ENCODE assay signal across 18 cellular contexts in the genomic region with DNA sequence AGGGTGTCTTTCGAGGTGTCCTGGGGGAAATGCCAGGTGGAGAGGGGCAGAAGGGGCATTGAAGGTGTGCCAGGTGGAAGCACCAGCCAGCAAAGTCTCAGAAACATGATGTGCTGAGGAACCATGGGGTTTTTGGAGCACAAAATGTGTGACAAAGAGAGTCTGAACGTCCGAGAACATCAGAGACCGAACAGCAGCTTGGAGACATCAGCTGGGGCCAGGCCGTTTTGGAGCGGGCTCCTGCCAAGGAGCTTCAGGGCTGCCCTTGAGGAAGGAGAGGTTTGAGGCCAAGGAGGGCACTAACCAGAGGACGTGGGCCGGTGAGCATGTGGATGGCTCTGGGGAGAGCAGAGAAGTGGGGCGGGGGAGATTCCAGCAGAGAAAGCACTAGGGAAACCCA. TPM values are rescaled to one million over a fixed set of nuclear protein-coding genes. Genes with fewer than 3 reads are reported as not detected.
DNase-seq lines count a peak whose midpoint lies in the region; ATAC-seq and TF ChIP-seq lines count a peak whose summit lies in the region.
"Had no signal": no experiment of that assay in that cellular context is flagged by ENCODE, and none has a peak within 500 bp of the region (broad histone marks: within the 10 kb centered on the region; RNA-seq: fewer than 3 reads in every experiment).

No MANE protein-coding gene starts in this region.

- peak overlapping the region; percentile 32 for H3K9ac ChIP-seq in Loucy (ENCODE audit: low read depth, low read length, poor library complexity, severe bottlenecking)

- no peaks in the 10 kb centered on the region for H3K9me2 ChIP-seq in Loucy (replicated peaks; ENCODE audit: low read depth, low read length)

- peaks cover 5% of the 10 kb centered on the region; the same call in 1 of the 2 replicates for H3K9me3 ChIP-seq in Loucy (ENCODE audit: insufficient read depth, low read depth, low read length)
- peaks cover 0 to 9% of the 10 kb centered on the region in 2 donors for H3K9me3 ChIP-seq in left lung
- H3K9me3 ChIP-seq in right lobe of liver = no peaks in the 10 kb centered on the region
- H3K9me3 ChIP-seq: SJSA1 had no signal

- H3K27ac ChIP-seq in left lung = no peak overlapping the region
- H3K27ac ChIP-seq in right lobe of liver = no peak overlapping the region
- H3K27ac ChIP-seq: SJSA1 had no signal

- H3K27me3 ChIP-seq in Loucy (ENCODE audit: insufficient read depth, low read length, poor library complexity, severe bottlenecking) = no peaks in the 10 kb centered on the region
- H3K27me3 ChIP-seq in left lung = peaks cover 1 to 5% of the 10 kb centered on the region in 2 donors
- H3K27me3 ChIP-seq in right lobe of liver = no peaks in the 10 kb centered on the region
- H3K27me3 ChIP-seq: SJSA1 had no signal

- H3K27me3 Mint-ChIP-seq in activated CD4-positive, alpha-beta T cell treated with anti-CD3 and anti-CD28 coated beads, Interleukin-2, amount 10 ng/mL, durations not matched to agents 7 days and 5 days = no peaks in the 10 kb centered on the region
- H3K27me3 Mint-ChIP-seq in type B pancreatic cell (peaks cover 29% of the 10 kb centered on the region), mesothelial cell of epicardium (ENCODE audit: low read depth) (peaks cover 31% of the 10 kb centered on the region)
- H3K27me3 Mint-ChIP-seq: CD4-positive, alpha-beta memory T cell had no signal

- 73% methylated on average over 7 of the region's 9 CpGs for WGBS in right lobe of liver (ENCODE audit: insufficient coverage, low coverage, low lambda C conversion rate, missing lambda C conversion rate)

- H2AFZ ChIP-seq in Loucy (ENCODE audit: low read length) = peak overlapping the region; percentile 32; the same call in 1 of the 2 replicates

- no peak for TF ChIP-seq CTCF in Loucy (conservative IDR thresholded peaks at IDR 0.05; ENCODE audit: low read length)
- no peak for TF ChIP-seq CTCF in left lung (IDR thresholded peaks at IDR 0.05)
- no peak for TF ChIP-seq CTCF in type B pancreatic cell (conservative IDR thresholded peaks at IDR 0.05)
- no peak for TF ChIP-seq CTCF in right lobe of liver (IDR thresholded peaks at IDR 0.05)
- TF ChIP-seq CTCF in mesothelial cell of epicardium (IDR thresholded peaks at IDR 0.05; ENCODE audit: unreplicated experiment) = no peak

- H3K4me3 Mint-ChIP-seq in activated CD4-positive, alpha-beta T cell treated with anti-CD3 and anti-CD28 coated beads, Interleukin-2, amount 10 ng/mL, durations not matched to agents 7 days and 5 days = no peak overlapping the region
- no peak overlapping the region for H3K4me3 Mint-ChIP-seq in type B pancreatic cell
- no peak overlapping the region for H3K4me3 Mint-ChIP-seq in mesothelial cell of epicardium
- H3K4me3 Mint-ChIP-seq: CD4-positive, alpha-beta memory T cell; H9 had no signal

- H3K36me3 Mint-ChIP-seq in activated CD4-positive, alpha-beta T cell treated with anti-CD3 and anti-CD28 coated beads, Interleukin-2, amount 10 ng/mL, durations not matched to agents 7 days and 5 days (ENCODE audit: low read depth) = peaks cover 17% of the 10 kb centered on the region
- H3K36me3 Mint-ChIP-seq in type B pancreatic cell (no peaks in the 10 kb centered on the region), mesothelial cell of epicardium (peaks cover 6% of the 10 kb centered on the region)

- H3F3A ChIP-seq in Loucy (ENCODE audit: low read depth) = no peaks in the 10 kb centered on the region

- intact Hi-C loops in left lung (cut with DNase I) = no loop called here
- intact Hi-C loops in right lobe of liver (cut with DNase I) = loop anchor here in 1 of 2 donors (10.0 kb wide), 1 partner anchor 83 kb away; no protein-coding TSS in a partner anchor

- no peaks in the 10 kb centered on the region for H3K36me3 ChIP-seq in Loucy (ENCODE audit: insufficient read depth, low read length)
- H3K36me3 ChIP-seq in left lung = no peaks in the 10 kb centered on the region
- H3K36me3 ChIP-seq in right lobe of liver = no peaks in the 10 kb centered on the region
- H3K36me3 ChIP-seq: SJSA1 had no signal

- no peaks in the 10 kb centered on the region for H3K79me2 ChIP-seq in Loucy (ENCODE audit: insufficient read depth, low read length)

- peaks cover 59% of the 10 kb centered on the region for H3K4me1 Mint-ChIP-seq in activated CD4-positive, alpha-beta T cell treated with anti-CD3 and anti-CD28 coated beads, Interleukin-2, amount 10 ng/mL, durations not matched to agents 7 days and 5 days
- H3K4me1 Mint-ChIP-seq in type B pancreatic cell (ENCODE audit: unreplicated experiment) = peaks cover 15% of the 10 kb centered on the region
- peaks cover 4% of the 10 kb centered on the region for H3K4me1 Mint-ChIP-seq in mesothelial cell of epicardium

- DNase-seq in activated CD4-positive, alpha-beta T cell treated with anti-CD3 and anti-CD28 coated beads, Interleukin-2, amount 10 ng/mL, durations not matched to agents 7 days and 5 days = no peak
- no peak for DNase-seq in activated CD4-positive, alpha-beta T cell treated with anti-CD3 and anti-CD28 coated beads, Interleukin-2, amount 50 U/mL, for 4 hours
- peak in 1 of 2 donors; percentile 27 for DNase-seq in left lung
- DNase-seq in type B pancreatic cell (ENCODE audit: extremely low spot score, unreplicated experiment) = peak; percentile 57
- DNase-seq in right lobe of liver = no peak
- DNase-seq in mesothelial cell of epicardium (ENCODE audit: low spot score in 2 of 2, unreplicated experiment in 2 of 2) = no peak
- DNase-seq: AML-193; CD4-positive, alpha-beta memory T cell; H9; Karpas-422; MM.1S; NCI-H1417; NCI-H2029; NCI-H2171; NCI-H510A had no signal

- TF ChIP-seq POLR2A in right lobe of liver (IDR thresholded peaks at IDR 0.05) = no peak

- peak overlapping the region; percentile 25 for H3K27ac Mint-ChIP-seq in activated CD4-positive, alpha-beta T cell treated with anti-CD3 and anti-CD28 coated beads, Interleukin-2, amount 10 ng/mL, durations not matched to agents 7 days and 5 days
- H3K27ac Mint-ChIP-seq in type B pancreatic cell (no peak overlapping the region), mesothelial cell of epicardium (no peak overlapping the region)
- H3K27ac Mint-ChIP-seq: H9 had no signal

- H3K4me3 ChIP-seq in Loucy (ENCODE audit: low read length, poor library complexity, severe bottlenecking) (no peak overlapping the region), left lung (no peak overlapping the region), right lobe of liver (no peak overlapping the region)
- H3K4me3 ChIP-seq: SJSA1 had no signal

- H3K4me2 ChIP-seq in Loucy (ENCODE audit: low read depth, low read length, poor library complexity, severe bottlenecking) = no peak overlapping the region

- H3K4me1 ChIP-seq in Loucy (ENCODE audit: insufficient read depth, low read length, poor library complexity, severe bottlenecking) (peaks cover 71% of the 10 kb centered on the region), left lung (peaks cover 6 to 38% of the 10 kb centered on the region in 2 donors), right lobe of liver (peaks cover 0 to 31% (median 3%) of the 10 kb centered on the region in 4 donors)
- H3K4me1 ChIP-seq: SJSA1 had no signal

- POLR2A ChIA-PET in activated CD4-positive, alpha-beta T cell treated with anti-CD3 and anti-CD28 coated beads, Interleukin-2, amount 10 ng/mL, durations not matched to agents 7 days and 5 days (lab: Charles Lee) = no interaction called here

- ATAC-seq in left lung = peak; percentile 7
- no peak for ATAC-seq in HG03457 (IDR thresholded peaks at IDR 0.05; ENCODE audit: unreplicated experiment)
- ATAC-seq in right lobe of liver = no peak

- H3K9me3 Mint-ChIP-seq in activated CD4-positive, alpha-beta T cell treated with anti-CD3 and anti-CD28 coated beads, Interleukin-2, amount 10 ng/mL, durations not matched to agents 7 days and 5 days = peaks cover 14% of the 10 kb centered on the region
- H3K9me3 Mint-ChIP-seq in type B pancreatic cell (no peaks in the 10 kb centered on the region), mesothelial cell of epicardium (peaks cover 11% of the 10 kb centered on the region)

- H4K20me1 ChIP-seq in Loucy (ENCODE audit: insufficient read depth, low read length, poor library complexity, severe bottlenecking) = no peaks in the 10 kb centered on the region

- CTCF ChIA-PET in activated CD4-positive, alpha-beta T cell treated with anti-CD3 and anti-CD28 coated beads, Interleukin-2, amount 10 ng/mL, durations not matched to agents 7 days and 5 days (lab: Charles Lee) = interaction anchor here (1.4 to 2.0 kb wide), 4 partner anchors 14 to 83 kb away, joined by 3 to 5 read pairs (median 4); no protein-coding TSS in a partner anchor

RNA-seq across cellular contexts. Expression of a gene that starts 5.3 kb away (rescaled TPM):
- 100 to 1,000 TPM; 111 to 133 TPM for total RNA-seq in activated CD4-positive, alpha-beta T cell treated with anti-CD3 and anti-CD28 coated beads, Interleukin-2, amount 10 ng/mL, durations not matched to agents 7 days and 5 days
- total RNA-seq in left lung (10 to 100 TPM; 40.5 to 56.7 TPM), type B pancreatic cell (ENCODE audit: low replicate concordance) (14.5 and 34.0 TPM in 2 replicates), right lobe of liver (10 to 100 TPM; 24.0 to 40.8 (median 27.6) TPM), mesothelial cell of epicardium (19.1 to 20.8 TPM (median 20.6 TPM) in 3 replicates)
- total RNA-seq: SJSA1 had no signal
